8 cellular contexts compared by ENCODE assay signal in genomic region chr15:72670656-72671352, GRCh38. TPM values are rescaled to one million over a fixed set of nuclear protein-coding genes. Genes with fewer than 3 reads are reported as not detected.
DNase-seq lines count a peak whose midpoint lies in the region; ATAC-seq and TF ChIP-seq lines count a peak whose summit lies in the region.
"Not testable (repeated sequence)": the region's sequence is repeated elsewhere in the genome, so short reads cannot be mapped to it uniquely, and the experiment has no call there.

No MANE protein-coding gene starts in this region.

- H3K27me3 ChIP-seq in RWPE2 (ENCODE audit: insufficient read depth, poor library complexity, severe bottlenecking), result not testable (repeated sequence)

- H3K27ac ChIP-seq in RWPE2 (ENCODE audit: poor library complexity, severe bottlenecking), result not testable (repeated sequence)

- peak; percentile 37 for DNase-seq in AG10803 (ENCODE audit: low read depth)
- DNase-seq in GM19238 (ENCODE audit: insufficient read length, low spot score), result peak; percentile 46
- DNase-seq in RWPE2 (ENCODE audit: low spot score), result peak; percentile 81
- DNase-seq in activated effector memory CD4-positive, alpha-beta T cell treated with Interleukin-2 at 50 U/mL for 16 hours, result peak; percentile 62
- peak; percentile 59 for DNase-seq in fibroblast of pulmonary artery (ENCODE audit: low read depth)
- DNase-seq in mesothelial cell of epicardium (ENCODE audit: low spot score in 2 of 2, unreplicated experiment in 2 of 2), result peak; percentile 36 to 76
- DNase-seq in stimulated activated CD4-positive, alpha-beta T cell treated with anti-CD3 and anti-CD28 coated beads, Interleukin-4, amount 100 ng/mL, for 48 hours (ENCODE audit: low read depth in 2 of 2), result peak; percentile 57 to 69

- peaks cover 14% of the 10 kb centered on the region for H3K27me3 Mint-ChIP-seq in mesothelial cell of epicardium (ENCODE audit: low read depth)

- H3K27ac Mint-ChIP-seq in mesothelial cell of epicardium, result peak overlapping the region; percentile 72

- H3K4me3 Mint-ChIP-seq in mesothelial cell of epicardium, result peak overlapping the region; percentile 78

- H3K4me1 Mint-ChIP-seq in mesothelial cell of epicardium, result not testable (repeated sequence)

- not testable (repeated sequence) for H3K4me1 ChIP-seq in RWPE2 (ENCODE audit: insufficient read depth, poor library complexity, severe bottlenecking)

- H3K36me3 Mint-ChIP-seq in mesothelial cell of epicardium, result not testable (repeated sequence)

- TF ChIP-seq CTCF in AG10803 (conservative IDR thresholded peaks at IDR 0.05; ENCODE audit: low read length), result peak; percentile 69
- TF ChIP-seq CTCF in RWPE2 (IDR thresholded peaks at IDR 0.05; ENCODE audit: poor library complexity, severe bottlenecking), result peak; percentile 99
- TF ChIP-seq CTCF in fibroblast of pulmonary artery (IDR thresholded peaks at IDR 0.05; ENCODE audit: low read length, missing control alignments), result peak; percentile 68
- peak; percentile 84 for TF ChIP-seq CTCF in mesothelial cell of epicardium (IDR thresholded peaks at IDR 0.05; ENCODE audit: unreplicated experiment)

- H3K4me3 ChIP-seq in AG10803 (ENCODE audit: low read length), result not testable (repeated sequence)
- H3K4me3 ChIP-seq in RWPE2 (ENCODE audit: severe bottlenecking) (peak overlapping the region; percentile 25), fibroblast of pulmonary artery (replicated peaks; ENCODE audit: low read depth, low read length) (peak overlapping the region; percentile 31)

- ATAC-seq in HG03095 (IDR thresholded peaks at IDR 0.05; ENCODE audit: unreplicated experiment), result peak; percentile 89
- peak; percentile 97 for ATAC-seq in RWPE2 (ENCODE audit: low read depth)

- H3K9me3 ChIP-seq in RWPE2 (ENCODE audit: severe bottlenecking), result not testable (repeated sequence)

- H3K36me3 ChIP-seq in RWPE2 (ENCODE audit: low read depth), result not testable (repeated sequence)

- not testable (repeated sequence) for H3K9me3 Mint-ChIP-seq in mesothelial cell of epicardium

RNA-seq across cellular contexts. Expression of gene HIGD2B, which starts 15.2 kb away (rescaled TPM):
- total RNA-seq in mesothelial cell of epicardium, result not detected in 3 replicates

RNA-seq across cellular contexts. Expression of gene BBS4, which starts 15.2 kb away (rescaled TPM):
- 27.8 to 33.5 TPM (median 32.9 TPM) in 3 replicates for total RNA-seq in mesothelial cell of epicardium

RNA-seq across cellular contexts. Expression of gene GOLGA6B, which starts 16.3 kb away (rescaled TPM):
- total RNA-seq in mesothelial cell of epicardium, result 0.18 to 0.57 TPM in 2 of 3 replicates, not detected in the other
